Comparison of ENCODE assay signal across 16 cellular contexts in the genomic region with DNA sequence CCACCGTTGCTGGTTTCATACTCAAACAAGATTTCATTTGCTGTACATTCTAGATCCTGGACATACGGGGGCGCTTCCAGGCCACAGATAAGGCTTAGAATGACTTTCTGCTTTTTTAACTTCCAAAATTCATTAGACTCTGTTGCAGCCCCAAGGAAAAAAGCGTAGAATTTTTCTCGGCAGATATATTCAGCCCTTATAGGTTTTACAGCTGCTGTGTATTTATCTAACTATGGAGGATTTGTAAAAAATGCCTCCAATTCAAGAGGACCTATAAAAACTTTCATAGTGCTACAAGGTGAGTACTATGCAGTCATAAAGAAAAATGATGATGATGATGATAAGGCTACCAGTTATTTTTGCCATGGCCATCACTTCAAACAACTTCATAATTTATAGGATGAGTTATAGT. TPM values are rescaled to one million over a fixed set of nuclear protein-coding genes. Genes with fewer than 3 reads are reported as not detected.
DNase-seq lines count a peak whose midpoint lies in the region; ATAC-seq, FAIRE-seq and TF ChIP-seq lines count a peak whose summit lies in the region.
"Had no signal": no experiment of that assay in that cellular context is flagged by ENCODE, and none has a peak within 500 bp of the region (broad histone marks: within the 10 kb centered on the region; RNA-seq: fewer than 3 reads in every experiment).

No MANE protein-coding gene starts in this region.

- no peak for TF ChIP-seq EP300 in SK-N-SH (IDR thresholded peaks at IDR 0.05; ENCODE audit: borderline replicate concordance in 1 of 2, low read depth in 1 of 2, low read length in 1 of 2)

- ATAC-seq in left lobe of liver, result peak; percentile 86

- DNase-seq in GM06990 (ENCODE audit: extremely low read depth, insufficient read length) (no peak), Karpas-422 (peak; percentile 67), SK-N-SH (no peak), left lobe of liver (ENCODE audit: low spot score) (peak; percentile 46), uterus (no peak), cerebellum (ENCODE audit: low spot score) (no peak), frontal cortex (ENCODE audit: low spot score in 2 of 2) (no peak)
- DNase-seq in activated CD4-positive, alpha-beta T cell treated with anti-CD3 and anti-CD28 coated beads for 4 hours, result no peak
- DNase-seq: activated CD4-positive, alpha-beta T cell treated with anti-CD3 and anti-CD28 coated beads, Interleukin-2, amount 50 U/mL, for 48 hours; activated naive CD8-positive, alpha-beta T cell treated with anti-CD3 and anti-CD28 coated beads, Interleukin-2, amount 10 ng/mL, durations not matched to agents 7 days and 5 days; HFFc6; midbrain; NCI-H1694; retina; transverse colon had no signal

- TF ChIP-seq CTCF in GM06990 (IDR thresholded peaks at IDR 0.05; ENCODE audit: insufficient read depth, low read length, poor library complexity, severe bottlenecking) (peak; percentile 40), SK-N-SH (IDR thresholded peaks at IDR 0.05) (0 out of 2 replicates have a peak, but pooled peaks have one; percentile 7), uterus (IDR thresholded peaks at IDR 0.05) (no peak)

- no peak for FAIRE-seq in frontal cortex (lab: Jason Lieb, UNC)
- FAIRE-seq: endometrium had no signal

- H3K27me3 ChIP-seq in GM06990 (replicated peaks; ENCODE audit: control insufficient read depth, insufficient read depth, low read length) (no peaks in the 10 kb centered on the region), Karpas-422 (ENCODE audit: low read length) (no peaks in the 10 kb centered on the region), SK-N-SH (ENCODE audit: insufficient read depth) (no peaks in the 10 kb centered on the region; the same call in 1 of the 2 replicates), uterus (peaks cover 0 to 3% of the 10 kb centered on the region in 2 donors)

- WGBS in SK-N-SH (ENCODE audit: low lambda C conversion rate), result 52% methylated on average over 5 of the region's 5 CpGs

- no peaks in the 10 kb centered on the region for H3K79me2 ChIP-seq in Karpas-422 (ENCODE audit: low read length)
- H3K79me2 ChIP-seq in SK-N-SH (ENCODE audit: insufficient read depth), result no peaks in the 10 kb centered on the region

- H3K4me1 ChIP-seq in Karpas-422 (ENCODE audit: low read length) (no peaks in the 10 kb centered on the region), SK-N-SH (ENCODE audit: control insufficient read depth in 1 of 2, insufficient read depth in 2 of 2, low read depth in 1 of 2, low read length in 1 of 2) (no peaks in the 10 kb centered on the region; a peak in 1 of 4 replicates), uterus (no peaks in the 10 kb centered on the region)
- H3K4me1 ChIP-seq: transverse colon had no signal

- peak; percentile 58 for TF ChIP-seq RAD21 in SK-N-SH (IDR thresholded peaks at IDR 0.05; ENCODE audit: low read length)

- H3K27ac ChIP-seq in Karpas-422 (ENCODE audit: low read length) (no peak overlapping the region), SK-N-SH (ENCODE audit: low read depth in 2 of 2, low read length in 1 of 2) (no peak overlapping the region), uterus (no peak overlapping the region)
- H3K27ac ChIP-seq: transverse colon had no signal

- H4K20me1 ChIP-seq in Karpas-422 (ENCODE audit: insufficient read depth, low read depth, low read length), result no peaks in the 10 kb centered on the region
- no peaks in the 10 kb centered on the region for H4K20me1 ChIP-seq in SK-N-SH (ENCODE audit: insufficient read depth)

- POLR2A ChIA-PET in SK-N-SH (lab: Yijun Ruan, JAX), result no interaction called here

- H3K9me3 ChIP-seq in Karpas-422 (ENCODE audit: low read length), result no peaks in the 10 kb centered on the region
- no peaks in the 10 kb centered on the region for H3K9me3 ChIP-seq in SK-N-SH
- H3K9me3 ChIP-seq in uterus, result no peaks in the 10 kb centered on the region
- H3K9me3 ChIP-seq: transverse colon had no signal

- no peaks in the 10 kb centered on the region for H3F3A ChIP-seq in SK-N-SH (replicated peaks; ENCODE audit: insufficient read depth)

- intact Hi-C loops in uterus (cut with DNase I; ENCODE audit: low total_unique reads), result no loop called here

- TF ChIP-seq POLR2A in uterus (IDR thresholded peaks at IDR 0.05), result no peak

- H3K4me3 ChIP-seq in GM06990 (replicated peaks; ENCODE audit: low read depth, low read length), result no peak overlapping the region
- no peak overlapping the region for H3K4me3 ChIP-seq in Karpas-422 (ENCODE audit: low read length)
- H3K4me3 ChIP-seq in SK-N-SH (ENCODE audit: low read depth in 2 of 2, low read length in 1 of 2), result no peak overlapping the region
- H3K4me3 ChIP-seq in uterus, result no peak overlapping the region
- H3K4me3 ChIP-seq: transverse colon had no signal

- H2AFZ ChIP-seq in Karpas-422 (ENCODE audit: low read length), result no peak overlapping the region
- no peak overlapping the region for H2AFZ ChIP-seq in SK-N-SH (ENCODE audit: low read depth)

- H3K9me2 ChIP-seq in Karpas-422 (replicated peaks; ENCODE audit: insufficient read depth, low read length) (no peaks in the 10 kb centered on the region), SK-N-SH (no peaks in the 10 kb centered on the region)

- H3K36me3 ChIP-seq in GM06990 (ENCODE audit: control insufficient read depth, insufficient read depth, low read length) (no peaks in the 10 kb centered on the region), Karpas-422 (ENCODE audit: insufficient read depth, low read length) (no peaks in the 10 kb centered on the region), SK-N-SH (replicated peaks in 1 of 2; ENCODE audit: control insufficient read depth in 1 of 2, insufficient read depth in 2 of 2, low read length in 1 of 2) (no peaks in the 10 kb centered on the region), uterus (no peaks in the 10 kb centered on the region)
- H3K36me3 ChIP-seq: transverse colon had no signal

- H3K9ac ChIP-seq in Karpas-422 (ENCODE audit: low read length) (no peak overlapping the region), SK-N-SH (no peak overlapping the region)

- H3K4me2 ChIP-seq in Karpas-422 (ENCODE audit: low read depth, low read length, poor library complexity, severe bottlenecking) (no peak overlapping the region), SK-N-SH (no peak overlapping the region)

- CTCF ChIA-PET in SK-N-SH (lab: Yijun Ruan, JAX), result no interaction called here

TF ChIP-seq in SK-N-SH, 30 proteins besides CTCF, POLR2A, EP300 and RAD21:
- TF ChIP-seq, protein P1, sequence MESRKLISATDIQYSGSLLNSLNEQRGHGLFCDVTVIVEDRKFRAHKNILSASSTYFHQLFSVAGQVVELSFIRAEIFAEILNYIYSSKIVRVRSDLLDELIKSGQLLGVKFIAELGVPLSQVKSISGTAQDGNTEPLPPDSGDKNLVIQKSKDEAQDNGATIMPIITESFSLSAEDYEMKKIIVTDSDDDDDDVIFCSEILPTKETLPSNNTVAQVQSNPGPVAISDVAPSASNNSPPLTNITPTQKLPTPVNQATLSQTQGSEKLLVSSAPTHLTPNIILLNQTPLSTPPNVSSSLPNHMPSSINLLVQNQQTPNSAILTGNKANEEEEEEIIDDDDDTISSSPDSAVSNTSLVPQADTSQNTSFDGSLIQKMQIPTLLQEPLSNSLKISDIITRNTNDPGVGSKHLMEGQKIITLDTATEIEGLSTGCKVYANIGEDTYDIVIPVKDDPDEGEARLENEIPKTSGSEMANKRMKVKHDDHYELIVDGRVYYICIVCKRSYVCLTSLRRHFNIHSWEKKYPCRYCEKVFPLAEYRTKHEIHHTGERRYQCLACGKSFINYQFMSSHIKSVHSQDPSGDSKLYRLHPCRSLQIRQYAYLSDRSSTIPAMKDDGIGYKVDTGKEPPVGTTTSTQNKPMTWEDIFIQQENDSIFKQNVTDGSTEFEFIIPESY (IDR thresholded peaks at IDR 0.05; ENCODE audit: borderline replicate concordance, low read depth), result no peak
- TF ChIP-seq POLR2AphosphoS5 (IDR thresholded peaks at IDR 0.05; ENCODE audit: low read depth, low read length) (no peak), GABPA (IDR thresholded peaks at IDR 0.05; ENCODE audit: low read depth) (no peak), FOSL2 (IDR thresholded peaks at IDR 0.05; ENCODE audit: borderline replicate concordance, low read depth) (no peak), SMC3 (IDR thresholded peaks at IDR 0.05; ENCODE audit: low read depth, low read length) (no peak)
- TF ChIP-seq, protein P2, sequence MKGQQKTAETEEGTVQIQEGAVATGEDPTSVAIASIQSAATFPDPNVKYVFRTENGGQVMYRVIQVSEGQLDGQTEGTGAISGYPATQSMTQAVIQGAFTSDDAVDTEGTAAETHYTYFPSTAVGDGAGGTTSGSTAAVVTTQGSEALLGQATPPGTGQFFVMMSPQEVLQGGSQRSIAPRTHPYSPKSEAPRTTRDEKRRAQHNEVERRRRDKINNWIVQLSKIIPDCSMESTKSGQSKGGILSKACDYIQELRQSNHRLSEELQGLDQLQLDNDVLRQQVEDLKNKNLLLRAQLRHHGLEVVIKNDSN (IDR thresholded peaks at IDR 0.05; ENCODE audit: borderline replicate concordance, low read depth), result no peak

RNA-seq across cellular contexts. Expression of a gene that starts 51.6 kb away (rescaled TPM):
- not detected in 2 replicates for total RNA-seq in Karpas-422 (2014; rRNA removed; shearing (Covaris generic); ENCODE audit: low replicate concordance)
- polyA plus RNA-seq in SK-N-SH (2012; rRNA removed), result 0.02 TPM in 2 replicates
- polyA plus RNA-seq in SK-N-SH (2012; cell fraction: cytosol; rRNA removed), result 0.03 and 0.04 TPM in 2 replicates
- polyA plus RNA-seq in SK-N-SH (2012; cell fraction: nucleus; rRNA removed), result 0.02 and 0.04 TPM in 2 replicates
- total RNA-seq in left lobe of liver (59.4 TPM), uterus (under 1 TPM in 1 of 4 donors, not detected in 3; 0.69 TPM), cerebellum (15.4 TPM), frontal cortex (19.2 TPM)
- total RNA-seq: activated naive CD8-positive, alpha-beta T cell treated with anti-CD3 and anti-CD28 coated beads, Interleukin-2, amount 10 ng/mL, durations not matched to agents 7 days and 5 days; HFFc6 had no signal

Comparison
In these comparisons a context has a peak if more than half of its experiments do, and no peak if none do; other contexts are left out.
1. DNase-seq: peak in Karpas-422 (single experiment) and left lobe of liver (single experiment); none in GM06990 (single experiment), SK-N-SH (single experiment), uterus (0 of 2), activated CD4-positive, alpha-beta T cell treated with anti-CD3 and anti-CD28 coated beads for 4 hours (0 of 2), cerebellum (single experiment) and frontal cortex (0 of 2).
2. CTCF ChIP-seq: peak in GM06990 (single experiment) and SK-N-SH (single experiment); none in uterus (0 of 4).